In genomic region chr11:44307340-44308099, GRCh38 we compare ENCODE assay signal across 2 cellular contexts.
TF ChIP-seq lines count a peak whose summit lies in the region.

No MANE protein-coding gene starts in this region.

TF ChIP-seq in HEK293, 187 proteins besides CTCF, POLR2A, EP300 and RAD21:
- 0 out of 2 replicates have a peak, but pooled peaks have one; percentile 13 for TF ChIP-seq ZNF600 (tag by site-specific recombination; IDR thresholded peaks at IDR 0.05)
- no peak for TF ChIP-seq ZNF341 (tag by site-specific recombination; IDR thresholded peaks at IDR 0.05; ENCODE audit: low read depth)
- TF ChIP-seq ZFHX2 (tag by site-specific recombination; conservative IDR thresholded peaks at IDR 0.05) = peak; percentile 83
- peak; percentile 82; the same call in 1 of the 2 replicates for TF ChIP-seq EGR2 (tag by site-specific recombination; IDR thresholded peaks at IDR 0.05; ENCODE audit: low read depth)
TF ChIP-seq in HEK293: peak in this region for 3.

TF ChIP-seq in H1, 55 proteins besides CTCF, POLR2A, EP300 and RAD21:
- TF ChIP-seq KDM5A (IDR thresholded peaks at IDR 0.05; ENCODE audit: low read length) (no peak), CBX8 (IDR thresholded peaks at IDR 0.05; ENCODE audit: borderline replicate concordance, low read depth, low read length) (0 out of 2 replicates have a peak, but pooled peaks have one; percentile 36)
